In the genomic region with DNA sequence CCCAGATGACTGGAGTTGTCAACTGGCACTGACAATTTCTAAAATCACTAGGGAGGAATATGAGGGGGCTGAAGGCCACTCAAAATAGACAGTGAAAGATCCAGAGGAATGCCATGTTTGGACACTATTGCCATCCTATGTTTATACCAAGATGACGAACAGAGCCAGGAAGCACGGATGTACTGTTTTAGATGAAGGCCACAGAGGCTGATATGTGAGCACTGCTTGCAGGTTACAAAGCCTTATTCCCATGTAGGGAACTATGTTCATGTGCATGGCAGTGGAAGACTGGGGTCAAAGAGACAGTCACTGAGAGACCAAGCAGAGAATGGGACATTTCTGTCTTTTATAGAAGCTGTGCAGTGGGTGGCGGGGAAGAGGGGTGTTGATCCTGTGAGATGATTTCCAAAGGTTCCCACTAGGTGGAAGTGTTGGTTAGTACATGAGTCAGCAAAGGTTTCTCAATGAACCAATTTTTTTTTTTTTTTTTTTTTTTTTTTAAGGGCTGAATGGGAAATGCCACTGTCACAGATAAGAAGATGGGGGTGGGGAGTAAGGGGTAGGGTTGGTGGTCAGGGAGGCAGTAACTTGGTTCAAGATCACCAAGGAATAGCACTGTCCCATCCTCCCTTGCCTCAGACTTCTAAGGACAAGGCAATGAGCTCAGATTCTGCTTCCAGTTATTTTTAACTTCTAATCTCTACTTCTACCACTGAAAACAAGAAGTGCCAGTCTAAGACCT, we compare ENCODE assay signal across 8 cellular contexts.
DNase-seq lines count a peak whose midpoint lies in the region; ATAC-seq and TF ChIP-seq lines count a peak whose summit lies in the region.

No MANE protein-coding gene starts in this region.

- H3K4me1 ChIP-seq in iPS DF 6.9 (ENCODE audit: control insufficient read depth, insufficient read depth, low read length) = peaks cover 1% of the 10 kb centered on the region; the same call in 1 of the 2 replicates

- H3K9me3 ChIP-seq in iPS DF 6.9 (ENCODE audit: control insufficient read depth, insufficient read depth, low read length) = no peaks in the 10 kb centered on the region

- WGBS in iPS DF 6.9 (ENCODE audit: insufficient coverage, insufficient read length) = no CpG with 5 or more reads among the region's 3 CpGs

- H3K27ac ChIP-seq in iPS DF 6.9 (ENCODE audit: low read length) = no peak overlapping the region

- in situ Hi-C loops in astrocyte of the spinal cord (cut with HindIII; ENCODE audit: low sequenced_read_pairs) = no loop called here

- H3K4me3 ChIP-seq in astrocyte of the spinal cord (ENCODE audit: low read depth, low read length) = no peak overlapping the region
- H3K4me3 ChIP-seq in iPS DF 6.9 (ENCODE audit: low read length) = no peak overlapping the region

- TF ChIP-seq CTCF in GM12873 (IDR thresholded peaks at IDR 0.05; ENCODE audit: insufficient read depth, low read depth, low read length, missing control alignments) (peak; percentile 42), astrocyte of the spinal cord (IDR thresholded peaks at IDR 0.05; ENCODE audit: low read depth, low read length) (peak; percentile 48)

- DNase-seq in AG08396 (ENCODE audit: low spot score) = peak; percentile 59
- DNase-seq in NCI-H2171 treated with DMSO at 0.1 percent for 48 hours (lab: John Stamatoyannopoulos, UW) = peak; percentile 80
- peak; percentile 40 for DNase-seq in astrocyte of the spinal cord (ENCODE audit: low read depth, low spot score)
- DNase-seq in iPS DF 6.9 (ENCODE audit: low read depth, low spot score) = peak; percentile 41
- peak; percentile 36 for DNase-seq in stromal cell of bone marrow (ENCODE audit: low read depth)

- ATAC-seq in HG03432 (IDR thresholded peaks at IDR 0.05; ENCODE audit: unreplicated experiment) = no peak
- ATAC-seq in HG02623 (IDR thresholded peaks at IDR 0.05; ENCODE audit: unreplicated experiment) = no peak

- H3K36me3 ChIP-seq in iPS DF 6.9 (ENCODE audit: control insufficient read depth, insufficient read depth, low read length) = no peaks in the 10 kb centered on the region

- H3K27me3 ChIP-seq in iPS DF 6.9 (ENCODE audit: control insufficient read depth, insufficient read depth, low read length) = no peaks in the 10 kb centered on the region
